In genomic region chr14:99116741-99117295, GRCh38 we compare ENCODE assay signal across 25 cellular contexts.
"Had no signal": no experiment of that assay in that cellular context is flagged by ENCODE, and none has a peak within 500 bp of the region (broad histone marks: within the 10 kb centered on the region; RNA-seq: fewer than 3 reads in every experiment).

No MANE protein-coding gene starts in this region.

- H3K4me3 Mint-ChIP-seq: activated naive CD8-positive, alpha-beta T cell treated with anti-CD3 and anti-CD28 coated beads for 36 hours; activated T-cell treated with anti-CD3 and anti-CD28 coated beads, Interleukin-2, amount 50 U/mL, for 24 hours; activated T-helper 1 cell treated with anti-CD3 and anti-CD28 coated beads, Interleukin-12 subunit alpha, Interleukin-12 subunit beta, Interleukin-2, Interleukin-4 antibody, amounts not matched to agents 30 ng/mL and 10 ng/mL and 1 ng/mL, durations not matched to agents 14 hours and 24 hours and 36 hours had no signal

- H3K4me1 ChIP-seq: adrenal gland, breast epithelium, Peyer's patch, SJCRH30 had no signal

- H3K9me3 Mint-ChIP-seq: activated T-helper 1 cell treated with anti-CD3 and anti-CD28 coated beads, Interleukin-12 subunit alpha, Interleukin-12 subunit beta, Interleukin-2, Interleukin-4 antibody, amounts not matched to agents 30 ng/mL and 10 ng/mL and 1 ng/mL, durations not matched to agents 14 hours and 24 hours and 36 hours had no signal

- H3K36me3 ChIP-seq: adrenal gland, breast epithelium, Peyer's patch, SJCRH30, WERI-Rb-1 had no signal

- H3K27me3 ChIP-seq: Peyer's patch, SJCRH30 had no signal

- H3K27ac ChIP-seq: adrenal gland, breast epithelium, Peyer's patch, RWPE1, SJCRH30, WERI-Rb-1 had no signal

- DNase-seq: activated CD4-positive, alpha-beta T cell treated with anti-CD3 and anti-CD28 coated beads for 36 hours; activated CD4-positive, alpha-beta T cell treated with anti-CD3 and anti-CD28 coated beads, Interleukin-2, amount 50 U/mL, for 1 hour; activated gamma-delta T cell; activated naive CD4-positive, alpha-beta T cell treated with anti-CD3 and anti-CD28 coated beads for 36 hours; activated naive CD8-positive, alpha-beta T cell treated with anti-CD3 and anti-CD28 coated beads for 36 hours; activated T-cell treated with anti-CD3 and anti-CD28 coated beads, Interleukin-2, amount 50 U/mL, for 24 hours; caudate nucleus; IMR-90; Kasumi-1; KBM-7; NCI-H1105 treated with DMSO at 0.1 percent for 48 hours; NCI-H1436 treated with DMSO at 0.1 percent for 48 hours; NCI-H187; NCI-H2081; NCI-H524; Peyer's patch; Right ventricle myocardium superior; SJCRH30; T-helper 1 cell; WERI-Rb-1 had no signal

- H3K9me3 ChIP-seq: adrenal gland, breast epithelium, Peyer's patch, SJCRH30, SK-N-SH had no signal

- ATAC-seq: activated CD4-positive, alpha-beta T cell treated with anti-CD3 and anti-CD28 coated beads for 36 hours had no signal

- H3K27ac Mint-ChIP-seq: activated CD4-positive, alpha-beta T cell treated with anti-CD3 and anti-CD28 coated beads for 36 hours; activated naive CD4-positive, alpha-beta T cell treated with anti-CD3 and anti-CD28 coated beads for 36 hours; activated naive CD8-positive, alpha-beta T cell treated with anti-CD3 and anti-CD28 coated beads for 36 hours; activated T-cell treated with anti-CD3 and anti-CD28 coated beads, Interleukin-2, amount 50 U/mL, for 24 hours; activated T-helper 1 cell treated with anti-CD3 and anti-CD28 coated beads, Interleukin-12 subunit alpha, Interleukin-12 subunit beta, Interleukin-2, Interleukin-4 antibody, amounts not matched to agents 30 ng/mL and 10 ng/mL and 1 ng/mL, durations not matched to agents 14 hours and 24 hours and 36 hours had no signal

- H3K4me3 ChIP-seq: adrenal gland, breast epithelium, Peyer's patch, SJCRH30 had no signal
